Comparison of ENCODE assay signal across 17 cellular contexts in genomic region chr13:80047406-80047805, GRCh38.
DNase-seq lines count a peak whose midpoint lies in the region; ATAC-seq, FAIRE-seq and TF ChIP-seq lines count a peak whose summit lies in the region.
"Had no signal": no experiment of that assay in that cellular context is flagged by ENCODE, and none has a peak within 500 bp of the region (broad histone marks: within the 10 kb centered on the region; RNA-seq: fewer than 3 reads in every experiment).

No MANE protein-coding gene starts in this region.

- H3K27me3 ChIP-seq in BLaER1: no peaks in the 10 kb centered on the region
- H3K27me3 ChIP-seq in dorsolateral prefrontal cortex: no peaks in the 10 kb centered on the region
- no peaks in the 10 kb centered on the region for H3K27me3 ChIP-seq in osteoblast (ENCODE audit: insufficient read depth, low read length)
- H3K27me3 ChIP-seq: colonic mucosa had no signal

- CTCF ChIA-PET in activated CD4-positive, alpha-beta T cell treated with anti-CD3 and anti-CD28 coated beads, Interleukin-2, amount 10 ng/mL, durations not matched to agents 7 days and 5 days (lab: Charles Lee): no interaction called here

- no peaks in the 10 kb centered on the region for H4K20me1 ChIP-seq in BLaER1
- no peaks in the 10 kb centered on the region for H4K20me1 ChIP-seq in osteoblast (ENCODE audit: insufficient read depth, low read length)

- no peaks in the 10 kb centered on the region for H3K27me3 Mint-ChIP-seq in activated CD4-positive, alpha-beta T cell treated with anti-CD3 and anti-CD28 coated beads, Interleukin-2, amount 10 ng/mL, durations not matched to agents 7 days and 5 days

- no peak for FAIRE-seq in RCC 7860 (lab: Jason Lieb, UNC)
- FAIRE-seq: GM12891, TTC549 had no signal

- DNase-seq in RCC 7860 (ENCODE audit: low spot score) (peak; percentile 12), dorsolateral prefrontal cortex (peak in 1 of 10 donors; percentile 47), osteoblast (ENCODE audit: insufficient read length, low spot score, missing footprints) (no peak), anterior cingulate cortex (lab: John Stamatoyannopoulos, UW) (no peak), HCEC 1CT (no peak), mucosa of descending colon (no peak)
- no peak for DNase-seq in activated CD4-positive, alpha-beta T cell treated with anti-CD3 and anti-CD28 coated beads, Interleukin-2, amount 10 ng/mL, durations not matched to agents 7 days and 5 days
- DNase-seq: activated naive CD4-positive, alpha-beta T cell treated with anti-CD3 and anti-CD28 coated beads for 36 hours; colonic mucosa; EL; NCI-H2029 treated with DMSO at 0.1 percent for 48 hours; NCI-H774 had no signal

- no peak for TF ChIP-seq CTCF in dorsolateral prefrontal cortex (IDR thresholded peaks at IDR 0.05 in 54 of 56, conservative IDR thresholded peaks at IDR 0.05 in 2 of 56; ENCODE audit: low read depth in 1 of 56, partially characterized antibody in 56 of 56)
- TF ChIP-seq CTCF in osteoblast (IDR thresholded peaks at IDR 0.05; ENCODE audit: extremely low read depth, low read depth, low read length): no peak
- TF ChIP-seq CTCF in mucosa of descending colon (IDR thresholded peaks at IDR 0.05): no peak

- H3K9me3 ChIP-seq in BLaER1: no peaks in the 10 kb centered on the region
- H3K9me3 ChIP-seq in osteoblast (ENCODE audit: low read depth, low read length): no peaks in the 10 kb centered on the region
- no peaks in the 10 kb centered on the region for H3K9me3 ChIP-seq in mucosa of descending colon
- H3K9me3 ChIP-seq: colonic mucosa had no signal

- H3K79me2 ChIP-seq in osteoblast (ENCODE audit: insufficient read depth, low read length): no peaks in the 10 kb centered on the region

- POLR2A ChIA-PET in activated CD4-positive, alpha-beta T cell treated with anti-CD3 and anti-CD28 coated beads, Interleukin-2, amount 10 ng/mL, durations not matched to agents 7 days and 5 days (lab: Charles Lee): no interaction called here

- H3K36me3 Mint-ChIP-seq in activated CD4-positive, alpha-beta T cell treated with anti-CD3 and anti-CD28 coated beads, Interleukin-2, amount 10 ng/mL, durations not matched to agents 7 days and 5 days (ENCODE audit: low read depth): no peaks in the 10 kb centered on the region

- no peak overlapping the region for H3K4me3 ChIP-seq in BLaER1
- no peak overlapping the region for H3K4me3 ChIP-seq in dorsolateral prefrontal cortex
- H3K4me3 ChIP-seq in osteoblast (ENCODE audit: insufficient read depth, low read length): no peak overlapping the region
- H3K4me3 ChIP-seq in mucosa of descending colon: no peak overlapping the region
- H3K4me3 ChIP-seq: colonic mucosa had no signal

- H3K27ac ChIP-seq in BLaER1: no peak overlapping the region
- H3K27ac ChIP-seq in dorsolateral prefrontal cortex: peak overlapping the region in 38 of 59 donors; percentile 6 to 88 (median 50)
- peak overlapping the region; percentile 57 for H3K27ac ChIP-seq in osteoblast (ENCODE audit: low read depth, low read length)
- H3K27ac ChIP-seq: colonic mucosa had no signal

- peaks cover 11% of the 10 kb centered on the region for H3K4me1 Mint-ChIP-seq in activated CD4-positive, alpha-beta T cell treated with anti-CD3 and anti-CD28 coated beads, Interleukin-2, amount 10 ng/mL, durations not matched to agents 7 days and 5 days

- no peaks in the 10 kb centered on the region for H3K36me3 ChIP-seq in BLaER1
- H3K36me3 ChIP-seq in osteoblast (ENCODE audit: insufficient read depth, low read length): no peaks in the 10 kb centered on the region
- H3K36me3 ChIP-seq in mucosa of descending colon (ENCODE audit: low read depth): no peaks in the 10 kb centered on the region
- H3K36me3 ChIP-seq: colonic mucosa had no signal

- H3K27ac Mint-ChIP-seq in activated CD4-positive, alpha-beta T cell treated with anti-CD3 and anti-CD28 coated beads, Interleukin-2, amount 10 ng/mL, durations not matched to agents 7 days and 5 days: no peak overlapping the region
- H3K27ac Mint-ChIP-seq: activated naive CD4-positive, alpha-beta T cell treated with anti-CD3 and anti-CD28 coated beads for 36 hours; progenitor cell of endocrine pancreas had no signal

- H2AFZ ChIP-seq in osteoblast (ENCODE audit: low read length): peak overlapping the region; percentile 15

- no peak overlapping the region for H3K4me3 Mint-ChIP-seq in activated CD4-positive, alpha-beta T cell treated with anti-CD3 and anti-CD28 coated beads, Interleukin-2, amount 10 ng/mL, durations not matched to agents 7 days and 5 days
- H3K4me3 Mint-ChIP-seq: activated naive CD4-positive, alpha-beta T cell treated with anti-CD3 and anti-CD28 coated beads for 36 hours had no signal

- no peak overlapping the region for H3K9ac ChIP-seq in BLaER1

- peaks cover 3% of the 10 kb centered on the region for H3K9me3 Mint-ChIP-seq in activated CD4-positive, alpha-beta T cell treated with anti-CD3 and anti-CD28 coated beads, Interleukin-2, amount 10 ng/mL, durations not matched to agents 7 days and 5 days

- H3K4me2 ChIP-seq in BLaER1 (peak overlapping the region; percentile 75; the same call in 1 of the 2 replicates), osteoblast (ENCODE audit: insufficient read depth, low read length) (peak overlapping the region; percentile 31)

- no peak for ATAC-seq in mucosa of descending colon
- ATAC-seq: Right ventricle myocardium inferior had no signal

- intact Hi-C loops in dorsolateral prefrontal cortex (cut with DNase I): no loop called here
- intact Hi-C loops in mucosa of descending colon (cut with DNase I, micrococcal nuclease): no loop called here

- peaks cover 51% of the 10 kb centered on the region for H3K4me1 ChIP-seq in BLaER1
- peaks cover 33% of the 10 kb centered on the region for H3K4me1 ChIP-seq in osteoblast (ENCODE audit: insufficient read depth, low read length)
- H3K4me1 ChIP-seq in mucosa of descending colon (ENCODE audit: low read depth): peaks cover 3% of the 10 kb centered on the region
- H3K4me1 ChIP-seq: colonic mucosa had no signal
